In genomic region chr9:714675-715074, GRCh38 we compare ENCODE assay signal across 14 cellular contexts.
DNase-seq lines count a peak whose midpoint lies in the region; ATAC-seq and TF ChIP-seq lines count a peak whose summit lies in the region.
"Had no signal": no experiment of that assay in that cellular context is flagged by ENCODE, and none has a peak within 500 bp of the region (broad histone marks: within the 10 kb centered on the region; RNA-seq: fewer than 3 reads in every experiment).

No MANE protein-coding gene starts in this region.

- H3K27me3 ChIP-seq in heart left ventricle (no peaks in the 10 kb centered on the region), esophagus muscularis mucosa (no peaks in the 10 kb centered on the region), prostate gland (replicated peaks; ENCODE audit: insufficient read depth) (no peaks in the 10 kb centered on the region), vagina (no peaks in the 10 kb centered on the region)

- TF ChIP-seq EP300 in esophagus muscularis mucosa (IDR thresholded peaks at IDR 0.05), result no peak

- H3K27ac ChIP-seq in heart left ventricle, result peak overlapping the region in 10 of 12 donors; percentile 8 to 88 (median 59)
- peak overlapping the region; percentile 80 to 89 (median 86) for H3K27ac ChIP-seq in esophagus muscularis mucosa (replicated peaks in 1 of 4)
- H3K27ac ChIP-seq in prostate gland, result peak overlapping the region; percentile 61 to 66
- H3K27ac ChIP-seq in vagina, result peak overlapping the region; percentile 39

- H3K9me3 ChIP-seq in heart left ventricle, result no peaks in the 10 kb centered on the region
- H3K9me3 ChIP-seq in esophagus muscularis mucosa, result no peaks in the 10 kb centered on the region
- H3K9me3 ChIP-seq in prostate gland, result no peaks in the 10 kb centered on the region
- H3K9me3 ChIP-seq in vagina, result no peaks in the 10 kb centered on the region

- intact Hi-C loops in heart left ventricle (cut with DNase I), result no loop called here
- intact Hi-C loops in left ventricle myocardium superior (cut with micrococcal nuclease), result no loop called here
- intact Hi-C loops in esophagus muscularis mucosa (cut with DNase I), result no loop called here
- intact Hi-C loops in prostate gland (cut with DNase I), result no loop called here
- intact Hi-C loops in vagina (cut with DNase I), result no loop called here

- ATAC-seq in heart left ventricle (no peak), left ventricle myocardium superior (no peak)
- ATAC-seq: activated T-cell treated with anti-CD3 and anti-CD28 coated beads, Interleukin-2, amount 50 U/mL, for 4 hours had no signal

- H3K4me3 ChIP-seq in heart left ventricle, result no peak overlapping the region
- H3K4me3 ChIP-seq in esophagus muscularis mucosa, result peak overlapping the region in 3 of 4 donors; percentile 0 to 50 (median 17)
- no peak overlapping the region for H3K4me3 ChIP-seq in prostate gland
- H3K4me3 ChIP-seq in vagina, result no peak overlapping the region

- no peak for DNase-seq in heart left ventricle
- no peak for DNase-seq in left ventricle myocardium superior
- no peak for DNase-seq in esophagus muscularis mucosa (ENCODE audit: extremely low spot score)
- DNase-seq in prostate gland (ENCODE audit: low spot score), result no peak
- DNase-seq in vagina (ENCODE audit: extremely low spot score in 2 of 2), result no peak
- no peak for DNase-seq in activated naive CD4-positive, alpha-beta T cell treated with anti-CD3 and anti-CD28 coated beads, Interleukin-2, amount 50 U/mL, for 16 hours
- no peak for DNase-seq in GDM1 (lab: John Stamatoyannopoulos, UW)
- DNase-seq in NOMO-1 treated with DMSO at 0.1 percent for 48 hours (lab: John Stamatoyannopoulos, UW; ENCODE audit: unreplicated experiment), result no peak
- DNase-seq: activated T-cell treated with anti-CD3 and anti-CD28 coated beads, Interleukin-2, amount 50 U/mL, for 4 hours; CD4-positive, CD25-positive, alpha-beta regulatory T cell; DND-41; left cardiac atrium; SHP77 treated with DMSO at 0.1 percent for 48 hours; stimulated activated CD4-positive, alpha-beta T cell treated with anti-CD3 and anti-CD28 coated beads, Interleukin-4, amount 100 ng/mL, for 4 hours had no signal

- TF ChIP-seq CTCF in heart left ventricle (IDR thresholded peaks at IDR 0.05), result no peak
- no peak for TF ChIP-seq CTCF in esophagus muscularis mucosa (IDR thresholded peaks at IDR 0.05)
- no peak for TF ChIP-seq CTCF in prostate gland (IDR thresholded peaks at IDR 0.05)
- TF ChIP-seq CTCF in vagina (IDR thresholded peaks at IDR 0.05), result no peak

- WGBS in heart left ventricle, 4 donors, result 57 to 68% (median 63%) methylated on average over 2 of the region's 2 CpGs
- WGBS in esophagus muscularis mucosa, result 54% methylated on average over 2 of the region's 2 CpGs
- 52% methylated on average over 2 of the region's 2 CpGs for WGBS in prostate gland

- H3K36me3 ChIP-seq in heart left ventricle (peaks cover 0 to 48% (median 24%) of the 10 kb centered on the region in 9 donors), esophagus muscularis mucosa (peaks cover 23 to 32% (median 26%) of the 10 kb centered on the region in 4 donors), prostate gland (peaks cover 4 to 11% of the 10 kb centered on the region in 2 donors), vagina (peaks cover 0 to 28% of the 10 kb centered on the region in 2 donors)

- TF ChIP-seq POLR2A in heart left ventricle (IDR thresholded peaks at IDR 0.05) (no peak), esophagus muscularis mucosa (IDR thresholded peaks at IDR 0.05; ENCODE audit: low read depth) (no peak), prostate gland (IDR thresholded peaks at IDR 0.05) (no peak), vagina (IDR thresholded peaks at IDR 0.05) (no peak)

- H3K4me1 ChIP-seq in heart left ventricle (peaks cover 3 to 69% (median 37%) of the 10 kb centered on the region in 12 donors), esophagus muscularis mucosa (peaks cover 48 to 92% (median 88%) of the 10 kb centered on the region in 4 donors), prostate gland (replicated peaks) (peaks cover 5% of the 10 kb centered on the region), vagina (peaks cover 69% of the 10 kb centered on the region)

Comparison
In these comparisons a context has a peak if more than half of its experiments do, and no peak if none do; other contexts are left out.
1. H3K4me3 ChIP-seq: peak in esophagus muscularis mucosa (3 of 4); none in heart left ventricle (0 of 12), prostate gland (0 of 2) and vagina (0 of 2).
2. Peak in every context shown above with its lines, with median percentiles within 50 percentile points of each other: H3K27ac ChIP-seq.